ENCODE assay signal across 25 cellular contexts in the genomic region with DNA sequence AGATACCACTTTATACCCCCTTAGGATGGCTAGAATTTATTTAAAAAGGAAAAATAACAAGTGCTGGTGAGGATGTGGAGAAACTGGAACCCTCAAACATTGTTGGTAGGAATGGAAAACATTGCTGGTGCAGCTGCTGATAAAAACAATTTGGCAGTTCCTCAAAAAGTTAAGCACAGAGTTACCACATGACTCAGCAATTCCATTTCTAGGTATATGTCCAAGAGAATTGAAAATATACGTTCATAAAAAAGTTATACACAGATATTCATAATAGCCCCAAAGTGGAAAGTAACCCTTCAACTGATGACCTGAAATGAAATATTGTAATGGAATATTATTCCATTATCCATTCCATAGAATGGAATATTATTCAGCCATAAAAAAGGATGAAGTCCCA.
"Had no signal": no experiment of that assay in that cellular context is flagged by ENCODE, and none has a peak within 500 bp of the region (broad histone marks: within the 10 kb centered on the region; RNA-seq: fewer than 3 reads in every experiment).

No MANE protein-coding gene starts in this region.

- DNase-seq: activated CD4-positive, alpha-beta T cell treated with anti-CD3 and anti-CD28 coated beads for 36 hours; activated CD4-positive, alpha-beta T cell treated with anti-CD3 and anti-CD28 coated beads, Interleukin-2, amount 50 U/mL, for 48 hours; activated CD4-positive, CD25-positive, alpha-beta regulatory T cell; activated CD8-positive, alpha-beta memory T cell treated with anti-CD3 and anti-CD28 coated beads for 24 hours; activated effector memory CD4-positive, alpha-beta T cell treated with Interleukin-2 at 50 U/mL for 16 hours; activated naive CD4-positive, alpha-beta T cell treated with Interleukin-2 at 50 U/mL for 16 hours; activated naive CD8-positive, alpha-beta T cell treated with anti-CD3 and anti-CD28 coated beads for 36 hours; adrenal gland; cortex of kidney; effector memory CD8-positive, alpha-beta T cell; foreskin melanocyte; left lung; mesendoderm; natural killer cell; posterior cingulate gyrus; right cardiac atrium; spleen; stimulated activated naive CD8-positive, alpha-beta T cell treated with anti-CD3 and anti-CD28 coated beads, Interleukin-15, Interleukin-2, amounts not matched to agents 100 U/mL and 50 U/mL, for 24 hours; T-helper 17 cell; T1000; testis; transverse colon had no signal

- H3K4me3 ChIP-seq: adrenal gland, ascending aorta, left lung, lung, neural progenitor cell, spleen, testis, transverse colon had no signal

- ATAC-seq: activated CD4-positive, alpha-beta T cell treated with anti-CD3 and anti-CD28 coated beads for 36 hours; effector memory CD8-positive, alpha-beta T cell; left lung; natural killer cell; right cardiac atrium; stimulated activated naive CD8-positive, alpha-beta T cell treated with anti-CD3 and anti-CD28 coated beads, Interleukin-15, Interleukin-2, amounts not matched to agents 100 U/mL and 50 U/mL, for 24 hours; T-helper 17 cell had no signal
